ENCODE assay signal across 2 cellular contexts in genomic region chr6:70412797-70413113, GRCh38.
A peak's percentile ranks its signal among the peaks of the same experiment; 100 is the strongest.
TF ChIP-seq lines count a peak whose summit lies in the region.

No MANE protein-coding gene starts in this region.

TF ChIP-seq in K562, 482 proteins besides CTCF, POLR2A, EP300 and RAD21 (continued from another document and continues in another):
- no peak for TF ChIP-seq ARID4B (CRISPR knock-in tag; IDR thresholded peaks at IDR 0.05)
- no peak for TF ChIP-seq TFE3 (CRISPR knock-in tag; IDR thresholded peaks at IDR 0.05)
- no peak for TF ChIP-seq KDM5B (IDR thresholded peaks at IDR 0.05; ENCODE audit: insufficient replicate concordance, low read depth, low read length)
- TF ChIP-seq NBN (IDR thresholded peaks at IDR 0.05; ENCODE audit: low read depth), result peak; percentile 30; the same call in 1 of the 2 replicates
- no peak for TF ChIP-seq SIX5 (IDR thresholded peaks at IDR 0.05; ENCODE audit: borderline replicate concordance in 1 of 2, insufficient read depth in 1 of 2, low read depth in 1 of 2, low read length in 2 of 2)
- TF ChIP-seq, protein P1, sequence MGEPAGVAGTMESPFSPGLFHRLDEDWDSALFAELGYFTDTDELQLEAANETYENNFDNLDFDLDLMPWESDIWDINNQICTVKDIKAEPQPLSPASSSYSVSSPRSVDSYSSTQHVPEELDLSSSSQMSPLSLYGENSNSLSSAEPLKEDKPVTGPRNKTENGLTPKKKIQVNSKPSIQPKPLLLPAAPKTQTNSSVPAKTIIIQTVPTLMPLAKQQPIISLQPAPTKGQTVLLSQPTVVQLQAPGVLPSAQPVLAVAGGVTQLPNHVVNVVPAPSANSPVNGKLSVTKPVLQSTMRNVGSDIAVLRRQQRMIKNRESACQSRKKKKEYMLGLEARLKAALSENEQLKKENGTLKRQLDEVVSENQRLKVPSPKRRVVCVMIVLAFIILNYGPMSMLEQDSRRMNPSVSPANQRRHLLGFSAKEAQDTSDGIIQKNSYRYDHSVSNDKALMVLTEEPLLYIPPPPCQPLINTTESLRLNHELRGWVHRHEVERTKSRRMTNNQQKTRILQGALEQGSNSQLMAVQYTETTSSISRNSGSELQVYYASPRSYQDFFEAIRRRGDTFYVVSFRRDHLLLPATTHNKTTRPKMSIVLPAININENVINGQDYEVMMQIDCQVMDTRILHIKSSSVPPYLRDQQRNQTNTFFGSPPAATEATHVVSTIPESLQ (CRISPR knock-in tag; IDR thresholded peaks at IDR 0.05), result 0 out of 2 replicates have a peak, but pooled peaks have one; percentile 44
- TF ChIP-seq, protein P2, sequence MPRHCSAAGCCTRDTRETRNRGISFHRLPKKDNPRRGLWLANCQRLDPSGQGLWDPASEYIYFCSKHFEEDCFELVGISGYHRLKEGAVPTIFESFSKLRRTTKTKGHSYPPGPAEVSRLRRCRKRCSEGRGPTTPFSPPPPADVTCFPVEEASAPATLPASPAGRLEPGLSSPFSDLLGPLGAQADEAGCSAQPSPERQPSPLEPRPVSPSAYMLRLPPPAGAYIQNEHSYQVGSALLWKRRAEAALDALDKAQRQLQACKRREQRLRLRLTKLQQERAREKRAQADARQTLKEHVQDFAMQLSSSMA (CRISPR knock-in tag; IDR thresholded peaks at IDR 0.05), result 0 out of 2 replicates have a peak, but pooled peaks have one; percentile 25
- no peak for TF ChIP-seq ZNF212 (CRISPR knock-in tag; IDR thresholded peaks at IDR 0.05)
- TF ChIP-seq ETV5 (CRISPR knock-in tag; IDR thresholded peaks at IDR 0.05; ENCODE audit: low read depth), result no peak; the same call in 1 of the 2 replicates
- no peak for TF ChIP-seq ZNF785 (CRISPR knock-in tag; IDR thresholded peaks at IDR 0.05)
- TF ChIP-seq U2AF1 (optimal IDR thresholded peaks at IDR 0.05; ENCODE audit: low read depth, low read length), result no peak
- TF ChIP-seq, protein P3, sequence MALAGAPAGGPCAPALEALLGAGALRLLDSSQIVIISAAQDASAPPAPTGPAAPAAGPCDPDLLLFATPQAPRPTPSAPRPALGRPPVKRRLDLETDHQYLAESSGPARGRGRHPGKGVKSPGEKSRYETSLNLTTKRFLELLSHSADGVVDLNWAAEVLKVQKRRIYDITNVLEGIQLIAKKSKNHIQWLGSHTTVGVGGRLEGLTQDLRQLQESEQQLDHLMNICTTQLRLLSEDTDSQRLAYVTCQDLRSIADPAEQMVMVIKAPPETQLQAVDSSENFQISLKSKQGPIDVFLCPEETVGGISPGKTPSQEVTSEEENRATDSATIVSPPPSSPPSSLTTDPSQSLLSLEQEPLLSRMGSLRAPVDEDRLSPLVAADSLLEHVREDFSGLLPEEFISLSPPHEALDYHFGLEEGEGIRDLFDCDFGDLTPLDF (CRISPR knock-in tag; IDR thresholded peaks at IDR 0.05), result 0 out of 2 replicates have a peak, but pooled peaks have one; percentile 46
- TF ChIP-seq NR2F6 (CRISPR knock-in tag; IDR thresholded peaks at IDR 0.05), result no peak
- peak; percentile 2 for TF ChIP-seq ASH1L (IDR thresholded peaks at IDR 0.05; ENCODE audit: borderline replicate concordance, low read depth, partially characterized antibody)
- TF ChIP-seq, protein P4, sequence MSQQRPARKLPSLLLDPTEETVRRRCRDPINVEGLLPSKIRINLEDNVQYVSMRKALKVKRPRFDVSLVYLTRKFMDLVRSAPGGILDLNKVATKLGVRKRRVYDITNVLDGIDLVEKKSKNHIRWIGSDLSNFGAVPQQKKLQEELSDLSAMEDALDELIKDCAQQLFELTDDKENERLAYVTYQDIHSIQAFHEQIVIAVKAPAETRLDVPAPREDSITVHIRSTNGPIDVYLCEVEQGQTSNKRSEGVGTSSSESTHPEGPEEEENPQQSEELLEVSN (IDR thresholded peaks at IDR 0.05; ENCODE audit: borderline replicate concordance in 1 of 2, extremely low read depth in 1 of 2, insufficient read depth in 1 of 2, insufficient read length in 1 of 2, low read depth in 1 of 2, low read length in 1 of 2, poor library complexity in 1 of 2, severe bottlenecking in 1 of 2), result no peak

TF ChIP-seq in liver, 16 proteins besides CTCF, POLR2A, EP300 and RAD21 (continued from another document):
- TF ChIP-seq, protein P5, sequence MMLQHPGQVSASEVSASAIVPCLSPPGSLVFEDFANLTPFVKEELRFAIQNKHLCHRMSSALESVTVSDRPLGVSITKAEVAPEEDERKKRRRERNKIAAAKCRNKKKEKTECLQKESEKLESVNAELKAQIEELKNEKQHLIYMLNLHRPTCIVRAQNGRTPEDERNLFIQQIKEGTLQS (IDR thresholded peaks at IDR 0.05), result no peak
- TF ChIP-seq RXRA (IDR thresholded peaks at IDR 0.05) (no peak), FOXA1 (IDR thresholded peaks at IDR 0.05) (no peak), YY1 (IDR thresholded peaks at IDR 0.05) (no peak), NR2F2 (IDR thresholded peaks at IDR 0.05) (no peak), FOXA2 (IDR thresholded peaks at IDR 0.05) (no peak), HNF4G (IDR thresholded peaks at IDR 0.05) (no peak)
- TF ChIP-seq, protein P6, sequence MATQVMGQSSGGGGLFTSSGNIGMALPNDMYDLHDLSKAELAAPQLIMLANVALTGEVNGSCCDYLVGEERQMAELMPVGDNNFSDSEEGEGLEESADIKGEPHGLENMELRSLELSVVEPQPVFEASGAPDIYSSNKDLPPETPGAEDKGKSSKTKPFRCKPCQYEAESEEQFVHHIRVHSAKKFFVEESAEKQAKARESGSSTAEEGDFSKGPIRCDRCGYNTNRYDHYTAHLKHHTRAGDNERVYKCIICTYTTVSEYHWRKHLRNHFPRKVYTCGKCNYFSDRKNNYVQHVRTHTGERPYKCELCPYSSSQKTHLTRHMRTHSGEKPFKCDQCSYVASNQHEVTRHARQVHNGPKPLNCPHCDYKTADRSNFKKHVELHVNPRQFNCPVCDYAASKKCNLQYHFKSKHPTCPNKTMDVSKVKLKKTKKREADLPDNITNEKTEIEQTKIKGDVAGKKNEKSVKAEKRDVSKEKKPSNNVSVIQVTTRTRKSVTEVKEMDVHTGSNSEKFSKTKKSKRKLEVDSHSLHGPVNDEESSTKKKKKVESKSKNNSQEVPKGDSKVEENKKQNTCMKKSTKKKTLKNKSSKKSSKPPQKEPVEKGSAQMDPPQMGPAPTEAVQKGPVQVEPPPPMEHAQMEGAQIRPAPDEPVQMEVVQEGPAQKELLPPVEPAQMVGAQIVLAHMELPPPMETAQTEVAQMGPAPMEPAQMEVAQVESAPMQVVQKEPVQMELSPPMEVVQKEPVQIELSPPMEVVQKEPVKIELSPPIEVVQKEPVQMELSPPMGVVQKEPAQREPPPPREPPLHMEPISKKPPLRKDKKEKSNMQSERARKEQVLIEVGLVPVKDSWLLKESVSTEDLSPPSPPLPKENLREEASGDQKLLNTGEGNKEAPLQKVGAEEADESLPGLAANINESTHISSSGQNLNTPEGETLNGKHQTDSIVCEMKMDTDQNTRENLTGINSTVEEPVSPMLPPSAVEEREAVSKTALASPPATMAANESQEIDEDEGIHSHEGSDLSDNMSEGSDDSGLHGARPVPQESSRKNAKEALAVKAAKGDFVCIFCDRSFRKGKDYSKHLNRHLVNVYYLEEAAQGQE (IDR thresholded peaks at IDR 0.05), result no peak
- TF ChIP-seq, protein P7, sequence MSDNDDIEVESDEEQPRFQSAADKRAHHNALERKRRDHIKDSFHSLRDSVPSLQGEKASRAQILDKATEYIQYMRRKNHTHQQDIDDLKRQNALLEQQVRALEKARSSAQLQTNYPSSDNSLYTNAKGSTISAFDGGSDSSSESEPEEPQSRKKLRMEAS (IDR thresholded peaks at IDR 0.05), result no peak
TF ChIP-seq in liver: peak in this region for 0.
